11 cellular contexts compared by ENCODE assay signal in genomic region chr14:101737414-101738367, GRCh38. TPM values are rescaled to one million over a fixed set of nuclear protein-coding genes. Genes with fewer than 3 reads are reported as not detected.
A peak's percentile ranks its signal among the peaks of the same experiment; 100 is the strongest.
DNase-seq lines count a peak whose midpoint lies in the region; ATAC-seq and TF ChIP-seq lines count a peak whose summit lies in the region.
"Had no signal": no experiment of that assay in that cellular context is flagged by ENCODE, and none has a peak within 500 bp of the region (broad histone marks: within the 10 kb centered on the region; RNA-seq: fewer than 3 reads in every experiment).

No MANE protein-coding gene starts in this region.

- no peaks in the 10 kb centered on the region for H3K79me1 ChIP-seq in neuronal stem cell (ENCODE audit: low read depth, low read length)

- peaks cover 4% of the 10 kb centered on the region for H3K27me3 Mint-ChIP-seq in activated naive CD8-positive, alpha-beta T cell treated with anti-CD3 and anti-CD28 coated beads, Interleukin-2, amount 10 ng/mL, durations not matched to agents 7 days and 5 days

- TF ChIP-seq EP300 in stomach (IDR thresholded peaks at IDR 0.05): no peak

- H3K36me3 Mint-ChIP-seq in activated naive CD8-positive, alpha-beta T cell treated with anti-CD3 and anti-CD28 coated beads, Interleukin-2, amount 10 ng/mL, durations not matched to agents 7 days and 5 days: peaks cover 2% of the 10 kb centered on the region

- H2BK12ac ChIP-seq in neuronal stem cell (ENCODE audit: low read length): no peak overlapping the region

- H3K27ac ChIP-seq in neuronal stem cell (replicated peaks; ENCODE audit: low read length): no peak overlapping the region
- no peak overlapping the region for H3K27ac ChIP-seq in thyroid gland
- H3K27ac ChIP-seq in stomach: no peak overlapping the region

- H3K9me3 Mint-ChIP-seq in activated naive CD8-positive, alpha-beta T cell treated with anti-CD3 and anti-CD28 coated beads, Interleukin-2, amount 10 ng/mL, durations not matched to agents 7 days and 5 days: peaks cover 16% of the 10 kb centered on the region

- H4K91ac ChIP-seq in neuronal stem cell (ENCODE audit: low read depth, low read length, poor library complexity): no peak overlapping the region

- peak; percentile 63 for ATAC-seq in activated naive CD8-positive, alpha-beta T cell treated with anti-CD3 and anti-CD28 coated beads, Interleukin-2, amount 10 ng/mL, durations not matched to agents 7 days and 5 days (ENCODE audit: low read depth)

- H2BK5ac ChIP-seq in neuronal stem cell (ENCODE audit: low read length): no peak overlapping the region

- no peak overlapping the region for H3K23ac ChIP-seq in neuronal stem cell (ENCODE audit: low read depth, low read length, poor library complexity)

- H3K4me2 ChIP-seq in neuronal stem cell (ENCODE audit: insufficient read depth, low read length, poor library complexity, severe bottlenecking): no peak overlapping the region

- H2AFZ ChIP-seq in neuronal stem cell (ENCODE audit: low read length): no peak overlapping the region

- H2BK120ac ChIP-seq in neuronal stem cell (ENCODE audit: low read depth, low read length): no peak overlapping the region

- H3K27ac Mint-ChIP-seq in activated naive CD8-positive, alpha-beta T cell treated with anti-CD3 and anti-CD28 coated beads, Interleukin-2, amount 10 ng/mL, durations not matched to agents 7 days and 5 days: no peak overlapping the region
- H3K27ac Mint-ChIP-seq: nephron had no signal

- POLR2A ChIA-PET in activated naive CD8-positive, alpha-beta T cell treated with anti-CD3 and anti-CD28 coated beads, Interleukin-2, amount 10 ng/mL, durations not matched to agents 7 days and 5 days (lab: Charles Lee): no interaction called here

- H3K4ac ChIP-seq in neuronal stem cell (ENCODE audit: low read length): no peak overlapping the region

- H3K4me3 Mint-ChIP-seq in activated naive CD8-positive, alpha-beta T cell treated with anti-CD3 and anti-CD28 coated beads, Interleukin-2, amount 10 ng/mL, durations not matched to agents 7 days and 5 days: no peak overlapping the region
- H3K4me3 Mint-ChIP-seq: nephron had no signal

- peaks cover 9% of the 10 kb centered on the region for H3K4me1 Mint-ChIP-seq in activated naive CD8-positive, alpha-beta T cell treated with anti-CD3 and anti-CD28 coated beads, Interleukin-2, amount 10 ng/mL, durations not matched to agents 7 days and 5 days
- H3K4me1 Mint-ChIP-seq: nephron had no signal

- no peak overlapping the region for H3K14ac ChIP-seq in neuronal stem cell (ENCODE audit: low read length)

- H3K36me3 ChIP-seq in neuronal stem cell (replicated peaks in 1 of 2; ENCODE audit: control insufficient read depth in 2 of 2, insufficient read depth in 2 of 2, low read length in 2 of 2) (no peaks in the 10 kb centered on the region), thyroid gland (no peaks in the 10 kb centered on the region), stomach (no peaks in the 10 kb centered on the region)

- no peak overlapping the region for H3K9ac ChIP-seq in neuronal stem cell (ENCODE audit: low read depth, low read length, poor library complexity)

- no peak overlapping the region for H4K8ac ChIP-seq in neuronal stem cell (ENCODE audit: low read depth, low read length)

- peak; percentile 34; the same call in 1 of the 2 replicates for TF ChIP-seq CTCF in LNCAP (IDR thresholded peaks at IDR 0.05)
- no peak for TF ChIP-seq CTCF in thyroid gland (IDR thresholded peaks at IDR 0.05)
- TF ChIP-seq CTCF in stomach (IDR thresholded peaks at IDR 0.05): no peak

- no peak overlapping the region for H2AK5ac ChIP-seq in neuronal stem cell (ENCODE audit: low read depth, low read length)

- intact Hi-C loops in thyroid gland (cut with DNase I) (no loop called here), stomach (cut with DNase I; ENCODE audit: low total_unique reads) (no loop called here)

- no peak for TF ChIP-seq POLR2A in thyroid gland (IDR thresholded peaks at IDR 0.05)
- TF ChIP-seq POLR2A in stomach (IDR thresholded peaks at IDR 0.05): no peak

- H3K4me3 ChIP-seq in neuronal stem cell (ENCODE audit: low read length in 2 of 2) (no peak overlapping the region), thyroid gland (replicated peaks in 1 of 3) (no peak overlapping the region), stomach (no peak overlapping the region)

- DNase-seq in NOMO-1 treated with DMSO at 0.1 percent for 48 hours (lab: John Stamatoyannopoulos, UW; ENCODE audit: unreplicated experiment) (peak; percentile 15), NOMO-1 treated with dmso at 0.1 percent for 144 hours (lab: John Stamatoyannopoulos, UW; ENCODE audit: unreplicated experiment) (no peak), neuronal stem cell (ENCODE audit: low spot score) (no peak), superior temporal gyrus (ENCODE audit: extremely low spot score) (no peak), thyroid gland (no peak), stomach (no peak)
- no peak for DNase-seq in activated naive CD8-positive, alpha-beta T cell treated with anti-CD3 and anti-CD28 coated beads, Interleukin-2, amount 10 ng/mL, durations not matched to agents 7 days and 5 days
- DNase-seq: NCI-H146, SIG-M5 had no signal

- no CpG with 5 or more reads among the region's 11 CpGs for WGBS in neuronal stem cell (ENCODE audit: extremely low coverage in 2 of 2, insufficient read length in 2 of 2, insufficient replicate concordance in 1 of 2), 2 donors
- 77 to 81% methylated on average over 11 of the region's 11 CpGs for WGBS in thyroid gland, 2 donors
- 56 to 74% (median 71%) methylated on average over 10 to 11 of the region's 11 CpGs for WGBS in stomach, 5 donors

- H3K9me3 ChIP-seq in neuronal stem cell (replicated peaks in 1 of 2; ENCODE audit: control insufficient read depth in 2 of 2, insufficient read depth in 1 of 2, low read depth in 1 of 2, low read length in 2 of 2): peaks cover 7 to 10% of the 10 kb centered on the region in 2 donors
- H3K9me3 ChIP-seq in thyroid gland: no peaks in the 10 kb centered on the region
- peaks cover 7 to 19% (median 12%) of the 10 kb centered on the region in 4 donors for H3K9me3 ChIP-seq in stomach

- no peaks in the 10 kb centered on the region for H3K4me1 ChIP-seq in neuronal stem cell (ENCODE audit: control insufficient read depth in 2 of 2, insufficient read depth in 1 of 2, low read depth in 1 of 2, low read length in 2 of 2)
- H3K4me1 ChIP-seq in thyroid gland: no peaks in the 10 kb centered on the region
- H3K4me1 ChIP-seq in stomach: peaks cover 0 to 11% (median 0%) of the 10 kb centered on the region in 4 donors

- H3K27me3 ChIP-seq in neuronal stem cell (ENCODE audit: control insufficient read depth in 3 of 3, insufficient read depth in 3 of 3, low read depth in 1 of 3, low read length in 3 of 3) (peaks cover 0 to 3% (median 0%) of the 10 kb centered on the region in 3 experiments), thyroid gland (no peaks in the 10 kb centered on the region), stomach (peaks cover 0 to 7% (median 0%) of the 10 kb centered on the region in 3 donors)

- no peak overlapping the region for H2BK15ac ChIP-seq in neuronal stem cell (ENCODE audit: low read length)

- H3K18ac ChIP-seq in neuronal stem cell (ENCODE audit: low read length): peak overlapping the region; percentile 20

RNA-seq across cellular contexts. Expression of gene PPP2R5C, which starts 23.8 kb away (rescaled TPM):
- 100 to 1,000 TPM; 369 to 382 TPM for total RNA-seq in activated naive CD8-positive, alpha-beta T cell treated with anti-CD3 and anti-CD28 coated beads, Interleukin-2, amount 10 ng/mL, durations not matched to agents 7 days and 5 days
- 199 TPM for polyA plus RNA-seq in neuronal stem cell (2013, experiment 1 of 2)
- polyA plus RNA-seq in neuronal stem cell (2013, experiment 2 of 2): 209 TPM
- 100 to 1,000 TPM; 105 to 209 (median 141) TPM for total RNA-seq in thyroid gland
- total RNA-seq in stomach: 100 to 1,000 TPM in 2 of 5 donors, 10 to 100 TPM in 3; 19.7 to 175 (median 98.0) TPM
- polyA plus RNA-seq in stomach: 10 to 100 TPM; 56.6 to 85.2 (median 80.4) TPM
